In the genomic region with DNA sequence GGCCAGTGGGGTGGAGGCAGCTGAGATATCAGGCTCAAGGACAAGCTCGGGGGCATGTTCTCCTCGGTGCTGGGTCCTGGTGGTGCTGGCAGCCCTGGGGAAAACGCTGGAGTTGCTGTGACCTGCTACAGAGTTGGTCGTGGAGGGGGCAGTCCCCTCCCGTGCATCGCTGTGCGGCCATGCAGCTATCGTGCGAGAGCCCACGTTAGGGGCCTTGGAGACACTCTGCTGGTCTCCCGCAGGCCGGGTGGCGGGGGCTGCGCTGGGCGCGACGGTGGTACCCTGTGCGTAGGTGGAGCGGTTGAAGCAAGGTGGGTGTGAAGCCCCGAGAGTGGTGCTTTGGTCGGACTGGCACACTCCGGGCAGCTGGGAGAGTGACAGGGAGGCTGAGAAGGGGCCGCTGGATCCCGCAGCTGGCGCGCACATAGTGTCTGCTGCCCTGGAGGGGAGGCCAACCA, we compare ENCODE assay signal across 1 cellular context.
TF ChIP-seq lines count a peak whose summit lies in the region.

No MANE protein-coding gene starts in this region.

TF ChIP-seq in A549, 52 proteins besides CTCF, POLR2A, EP300 and RAD21 (continued from another document):
- TF ChIP-seq, protein P1, sequence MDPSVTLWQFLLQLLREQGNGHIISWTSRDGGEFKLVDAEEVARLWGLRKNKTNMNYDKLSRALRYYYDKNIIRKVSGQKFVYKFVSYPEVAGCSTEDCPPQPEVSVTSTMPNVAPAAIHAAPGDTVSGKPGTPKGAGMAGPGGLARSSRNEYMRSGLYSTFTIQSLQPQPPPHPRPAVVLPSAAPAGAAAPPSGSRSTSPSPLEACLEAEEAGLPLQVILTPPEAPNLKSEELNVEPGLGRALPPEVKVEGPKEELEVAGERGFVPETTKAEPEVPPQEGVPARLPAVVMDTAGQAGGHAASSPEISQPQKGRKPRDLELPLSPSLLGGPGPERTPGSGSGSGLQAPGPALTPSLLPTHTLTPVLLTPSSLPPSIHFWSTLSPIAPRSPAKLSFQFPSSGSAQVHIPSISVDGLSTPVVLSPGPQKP (IDR thresholded peaks at IDR 0.05; ENCODE audit: low read depth, low read length) = no peak
- TF ChIP-seq RFX5 (IDR thresholded peaks at IDR 0.05) (no peak), ZFP36 (IDR thresholded peaks at IDR 0.05; ENCODE audit: borderline replicate concordance, partially characterized antibody) (no peak)
